ENCODE assay signal across 33 cellular contexts in the genomic region with DNA sequence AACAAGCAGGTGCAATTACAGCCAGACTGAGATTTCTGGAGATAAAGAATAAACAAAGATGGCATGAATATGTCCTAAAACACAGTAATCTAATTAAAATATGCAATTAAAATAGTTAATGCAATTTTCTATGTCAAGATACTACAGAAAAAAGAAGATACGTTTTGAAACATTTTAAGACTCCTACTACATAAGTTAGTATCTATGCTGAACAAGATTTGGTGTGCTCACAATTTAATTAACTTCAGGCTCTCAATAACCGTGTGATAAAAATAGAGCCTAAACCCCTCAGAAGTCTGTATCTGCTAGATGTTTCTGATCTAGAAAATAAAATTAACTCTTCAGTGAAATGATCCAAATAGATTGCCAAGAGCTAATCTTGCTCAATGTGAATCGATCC.
"Had no signal": no experiment of that assay in that cellular context is flagged by ENCODE, and none has a peak within 500 bp of the region (broad histone marks: within the 10 kb centered on the region; RNA-seq: fewer than 3 reads in every experiment).

No MANE protein-coding gene starts in this region.

- DNase-seq: Karpas-422, Kasumi-1, MG63, MM.1S, MV-4-11, NCI-H1048, NCI-H1092, NCI-H1092 treated with DMSO at 0.1 percent for 48 hours, NCI-H1105, NCI-H1105 treated with DMSO at 0.1 percent for 48 hours, NCI-H1417, NCI-H1417 treated with DMSO at 0.1 percent for 48 hours, NCI-H1436, NCI-H1436 treated with DMSO at 0.1 percent for 48 hours, NCI-H146, NCI-H1694, NCI-H1694 treated with DMSO at 0.1 percent for 48 hours, NCI-H187, NCI-H187 treated with DMSO at 0.1 percent for 48 hours, NCI-H1930, NCI-H2029, NCI-H2029 treated with DMSO at 0.1 percent for 48 hours, NCI-H2081, NCI-H2081 treated with DMSO at 0.1 percent for 48 hours, NCI-H2107, NCI-H2171, NCI-H2171 treated with DMSO at 0.1 percent for 48 hours, NCI-H2227 treated with DMSO at 0.1 percent for 48 hours, NCI-H226, NCI-H345, NCI-H446, NCI-H446 treated with DMSO at 0.1 percent for 48 hours, NCI-H510A had no signal
